Comparison of ENCODE assay signal across 11 cellular contexts in genomic region chr1:154969246-154969645, GRCh38. TPM values are rescaled to one million over a fixed set of nuclear protein-coding genes. Genes with fewer than 3 reads are reported as not detected.
A peak's percentile ranks its signal among the peaks of the same experiment; 100 is the strongest.
DNase-seq lines count a peak whose midpoint lies in the region; ATAC-seq and TF ChIP-seq lines count a peak whose summit lies in the region.
"Had no signal": no experiment of that assay in that cellular context is flagged by ENCODE, and none has a peak within 500 bp of the region (broad histone marks: within the 10 kb centered on the region; RNA-seq: fewer than 3 reads in every experiment).

No MANE protein-coding gene starts in this region.

- peaks cover 81% of the 10 kb centered on the region for H3K36me3 Mint-ChIP-seq in dendritic cell treated with granulocyte-macrophage colony-stimulating factor and Interleukin-4, amounts not matched to agents 40 ng/mL and 50 ng/mL, for 4 days (ENCODE audit: low read depth)
- H3K36me3 Mint-ChIP-seq in naive thymus-derived CD4-positive, alpha-beta T cell, result peaks cover 0 to 15% (median 0%) of the 10 kb centered on the region in 5 donors

- H3K9me3 ChIP-seq in A673 (ENCODE audit: low read depth, low read length, poor library complexity, severe bottlenecking), result no peaks in the 10 kb centered on the region
- no peaks in the 10 kb centered on the region for H3K9me3 ChIP-seq in naive thymus-derived CD4-positive, alpha-beta T cell (ENCODE audit: control insufficient read depth in 2 of 3, low read length in 3 of 3)

- H3K27ac Mint-ChIP-seq in dendritic cell treated with granulocyte-macrophage colony-stimulating factor and Interleukin-4, amounts not matched to agents 40 ng/mL and 50 ng/mL, for 4 days, result peak overlapping the region; percentile 26
- peak overlapping the region; percentile 8 to 86 (median 60) for H3K27ac Mint-ChIP-seq in naive thymus-derived CD4-positive, alpha-beta T cell

- H3K27me3 ChIP-seq in A673 (replicated peaks; ENCODE audit: insufficient read depth, low read depth, low read length, poor library complexity) (no peaks in the 10 kb centered on the region), KMS-11 (ENCODE audit: insufficient read depth, low read depth) (no peaks in the 10 kb centered on the region)
- no peaks in the 10 kb centered on the region for H3K27me3 ChIP-seq in naive thymus-derived CD4-positive, alpha-beta T cell (ENCODE audit: control insufficient read depth in 2 of 2, insufficient read depth in 2 of 2, low read length in 2 of 2)

- H3K4me2 ChIP-seq in KMS-11, result peak overlapping the region; percentile 73; the same call in 1 of the 2 replicates

- H3K9me3 Mint-ChIP-seq in dendritic cell treated with granulocyte-macrophage colony-stimulating factor and Interleukin-4, amounts not matched to agents 40 ng/mL and 50 ng/mL, for 4 days, result no peaks in the 10 kb centered on the region
- H3K9me3 Mint-ChIP-seq in naive thymus-derived CD4-positive, alpha-beta T cell, result peaks cover 0 to 2% (median 0%) of the 10 kb centered on the region in 11 donors
- H3K9me3 Mint-ChIP-seq: immature natural killer cell had no signal

- H3K4me1 Mint-ChIP-seq in dendritic cell treated with granulocyte-macrophage colony-stimulating factor and Interleukin-4, amounts not matched to agents 40 ng/mL and 50 ng/mL, for 4 days (ENCODE audit: low read depth), result peaks cover 7% of the 10 kb centered on the region
- H3K4me1 Mint-ChIP-seq in naive thymus-derived CD4-positive, alpha-beta T cell, result peaks cover 27 to 52% (median 34%) of the 10 kb centered on the region in 7 donors

- no TSS peak for BruUV-seq in A673 (replicated peaks; lab: Mats Ljungman, UMichigan)

- H4K20me1 ChIP-seq in KMS-11 (ENCODE audit: insufficient read depth), result no peaks in the 10 kb centered on the region

- no peak for TF ChIP-seq CTCF in A673 (conservative IDR thresholded peaks at IDR 0.05; ENCODE audit: low read depth, low read length)
- TF ChIP-seq CTCF in KMS-11 (conservative IDR thresholded peaks at IDR 0.05; ENCODE audit: low read depth, low read length), result no peak

- H3K4me3 Mint-ChIP-seq in dendritic cell treated with granulocyte-macrophage colony-stimulating factor and Interleukin-4, amounts not matched to agents 40 ng/mL and 50 ng/mL, for 4 days, result peak overlapping the region; percentile 37
- peak overlapping the region in 2 of 10 donors; percentile 43 to 48 for H3K4me3 Mint-ChIP-seq in naive thymus-derived CD4-positive, alpha-beta T cell
- H3K4me3 Mint-ChIP-seq: immature natural killer cell had no signal

- CTCF ChIA-PET in A673 (lab: Charles Lee), result interaction anchor here (0.5 to 2.2 kb wide), 3 partner anchors 14 to 42 kb away, joined by 3 to 9 read pairs (median 5); partner anchors contain the start of gene PBXIP1
- CTCF ChIA-PET in naive thymus-derived CD4-positive, alpha-beta T cell (lab: Charles Lee), result interaction anchor here (1.1 to 1.8 kb wide), 2 partner anchors 25 to 30 kb away, joined by 3 to 6 read pairs; no protein-coding TSS in a partner anchor

- peaks cover 58% of the 10 kb centered on the region for H3K79me2 ChIP-seq in KMS-11 (ENCODE audit: insufficient read depth, low read depth)

- H3K27ac ChIP-seq in A673 (ENCODE audit: low read depth, low read length, poor library complexity, severe bottlenecking), result peak overlapping the region; percentile 96
- no peak overlapping the region for H3K27ac ChIP-seq in KMS-11
- H3K27ac ChIP-seq in naive thymus-derived CD4-positive, alpha-beta T cell (ENCODE audit: low read depth, low read length), result peak overlapping the region; percentile 51

- ATAC-seq in naive thymus-derived CD4-positive, alpha-beta T cell, result no peak
- ATAC-seq in sciatic nerve, result no peak

- H3K36me3 ChIP-seq in A673 (ENCODE audit: insufficient read depth, low read length, poor library complexity, severe bottlenecking), result peaks cover 43% of the 10 kb centered on the region
- no peaks in the 10 kb centered on the region; the same call in 1 of the 2 replicates for H3K36me3 ChIP-seq in KMS-11 (ENCODE audit: insufficient read depth)
- H3K36me3 ChIP-seq in naive thymus-derived CD4-positive, alpha-beta T cell (ENCODE audit: control insufficient read depth in 2 of 3, insufficient read depth in 3 of 3, low read length in 3 of 3), result peaks cover 11 to 70% (median 19%) of the 10 kb centered on the region in 3 experiments

- POLR2A ChIA-PET in A673 (lab: Charles Lee; ENCODE audit: low non-redundant PET), result interaction anchor here (0.7 kb wide), 1 partner anchor 39 kb away, joined by 22 read pairs; no protein-coding TSS in a partner anchor
- POLR2A ChIA-PET in naive thymus-derived CD4-positive, alpha-beta T cell (lab: Charles Lee), result interaction anchor here (11.7 kb wide), 1 partner anchor 9 kb away, joined by 160 read pairs; the partner anchor contains the start of genes PBXIP1 and PYGO2

- peak overlapping the region; percentile 70 for H3K4me3 ChIP-seq in A673 (ENCODE audit: low read depth, low read length, poor library complexity, severe bottlenecking)
- no peak overlapping the region for H3K4me3 ChIP-seq in KMS-11 (IDR thresholded peaks at IDR 0.05; ENCODE audit: insufficient read depth, low read depth, low read length)
- no peak overlapping the region for H3K4me3 ChIP-seq in naive thymus-derived CD4-positive, alpha-beta T cell (ENCODE audit: low read length)

- DNase-seq in A673 (ENCODE audit: low spot score) (no peak), sciatic nerve (ENCODE audit: low spot score) (no peak), NCI-H748 treated with DMSO at 0.1 percent for 48 hours (lab: John Stamatoyannopoulos, UW) (no peak), AML-193 (lab: John Stamatoyannopoulos, UW) (no peak), NCI-H1694 (lab: John Stamatoyannopoulos, UW) (no peak)
- DNase-seq in naive thymus-derived CD4-positive, alpha-beta T cell, result no peak
- DNase-seq: HCEC 1CT, immature natural killer cell, NCI-H1436 treated with DMSO at 0.1 percent for 48 hours had no signal

- no peak overlapping the region for H2AFZ ChIP-seq in KMS-11 (ENCODE audit: low read depth)

- H3K4me1 ChIP-seq in A673 (ENCODE audit: insufficient read depth, low read length, poor library complexity, severe bottlenecking) (peaks cover 50% of the 10 kb centered on the region), KMS-11 (ENCODE audit: low read depth, poor library complexity, severe bottlenecking) (peaks cover 57% of the 10 kb centered on the region)
- peaks cover 20 to 26% of the 10 kb centered on the region in 2 donors for H3K4me1 ChIP-seq in naive thymus-derived CD4-positive, alpha-beta T cell (ENCODE audit: control insufficient read depth in 2 of 2, insufficient read depth in 2 of 2, low read length in 2 of 2)

- intact Hi-C loops in A673 (cut with micrococcal nuclease; ENCODE audit: unreplicated experiment), result no loop called here
- intact Hi-C loops in dendritic cell treated with granulocyte-macrophage colony-stimulating factor and Interleukin-4, amounts not matched to agents 40 ng/mL and 50 ng/mL, for 4 days (cut with micrococcal nuclease), result loop anchor here (10.0 kb wide), 1 partner anchor 116 kb away; no protein-coding TSS in a partner anchor
- intact Hi-C loops in naive thymus-derived CD4-positive, alpha-beta T cell (cut with micrococcal nuclease), result no loop called here
- intact Hi-C loops in sciatic nerve (cut with DNase I), result no loop called here

- no peaks in the 10 kb centered on the region for H3K27me3 Mint-ChIP-seq in dendritic cell treated with granulocyte-macrophage colony-stimulating factor and Interleukin-4, amounts not matched to agents 40 ng/mL and 50 ng/mL, for 4 days
- no peaks in the 10 kb centered on the region for H3K27me3 Mint-ChIP-seq in naive thymus-derived CD4-positive, alpha-beta T cell

- no peak overlapping the region; the same call in 1 of the 2 replicates for H3K9ac ChIP-seq in KMS-11

RNA-seq across cellular contexts. Expression of gene SHC1, which starts 1.3 kb away (rescaled TPM):
- total RNA-seq in A673 (2021), result 201 and 204 TPM in 2 replicates
- total RNA-seq in naive thymus-derived CD4-positive, alpha-beta T cell, result 10 to 100 TPM; 71.0 to 76.9 (median 73.7) TPM
- polyA plus RNA-seq in naive thymus-derived CD4-positive, alpha-beta T cell, result 10 to 100 TPM; 29.6 to 38.3 TPM
- total RNA-seq in sciatic nerve, result 92.5 TPM

RNA-seq across cellular contexts. Expression of gene CKS1B, which starts 5.2 kb away (rescaled TPM):
- 291 and 295 TPM in 2 replicates for total RNA-seq in A673 (2021)
- 100 to 1,000 TPM in 1 of 5 experiments, 10 to 100 TPM in 3, 1 to 10 TPM in 1; 8.4 to 105 (median 10.2) TPM for total RNA-seq in naive thymus-derived CD4-positive, alpha-beta T cell
- 10 to 100 TPM; 37.1 to 55.2 TPM for polyA plus RNA-seq in naive thymus-derived CD4-positive, alpha-beta T cell
- 31.7 TPM for total RNA-seq in sciatic nerve

RNA-seq across cellular contexts. Expression of gene PYGO2, which starts 7.7 kb away (rescaled TPM):
- 46.3 and 48.5 TPM in 2 replicates for total RNA-seq in A673 (2021)
- 10 to 100 TPM; 33.0 to 69.5 (median 46.2) TPM for total RNA-seq in naive thymus-derived CD4-positive, alpha-beta T cell
- polyA plus RNA-seq in naive thymus-derived CD4-positive, alpha-beta T cell, result 10 to 100 TPM; 33.0 to 64.0 TPM
- total RNA-seq in sciatic nerve, result 25.0 TPM

RNA-seq across cellular contexts. Expression of gene PBXIP1, which starts 13.3 kb away (rescaled TPM):
- total RNA-seq in A673 (2021) (12.7 and 20.8 TPM in 2 replicates), sciatic nerve (71.1 TPM)
- 100 to 1,000 TPM; 107 to 390 (median 383) TPM for total RNA-seq in naive thymus-derived CD4-positive, alpha-beta T cell
- polyA plus RNA-seq in naive thymus-derived CD4-positive, alpha-beta T cell, result 100 to 1,000 TPM; 234 to 318 TPM

RNA-seq across cellular contexts. Expression of gene FLAD1, which starts 13.9 kb away (rescaled TPM):
- 82.4 and 84.2 TPM in 2 replicates for total RNA-seq in A673 (2021)
- 10 to 100 TPM; 24.4 to 50.2 (median 50.0) TPM for total RNA-seq in naive thymus-derived CD4-positive, alpha-beta T cell
- 10 to 100 TPM; 33.3 to 45.8 TPM for polyA plus RNA-seq in naive thymus-derived CD4-positive, alpha-beta T cell
- 24.3 TPM for total RNA-seq in sciatic nerve
